In the genomic region with DNA sequence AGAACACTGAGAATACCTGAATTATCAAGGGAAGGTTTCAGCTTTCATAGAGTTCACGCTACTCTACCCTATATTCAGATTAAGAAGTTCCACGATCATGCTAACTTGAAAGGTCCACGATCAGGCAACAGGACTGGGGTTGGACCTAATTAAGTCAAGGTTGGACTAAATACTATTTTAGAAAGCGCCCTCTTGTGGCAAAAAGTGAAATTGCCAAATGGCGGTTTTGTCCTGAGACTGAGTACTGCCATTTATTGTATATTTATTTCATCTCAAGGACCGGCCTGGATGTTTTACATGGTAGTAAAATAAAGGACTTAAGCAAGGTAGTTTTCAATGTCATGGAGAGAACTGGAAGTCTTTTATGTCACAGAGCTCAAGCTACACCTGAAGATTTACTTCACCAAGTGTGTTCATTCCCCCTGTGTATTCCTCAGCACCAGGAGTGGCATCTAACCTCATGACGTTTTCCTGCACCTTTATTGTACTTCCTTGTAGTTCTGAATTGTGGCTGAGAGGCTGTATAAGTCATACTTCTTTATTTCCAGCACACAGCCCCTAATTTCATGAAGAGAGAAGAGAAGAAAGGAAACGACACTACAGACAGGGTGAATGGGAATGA, we compare ENCODE assay signal across 8 cellular contexts. TPM values are rescaled to one million over a fixed set of nuclear protein-coding genes. Genes with fewer than 3 reads are reported as not detected.
DNase-seq lines count a peak whose midpoint lies in the region; ATAC-seq and TF ChIP-seq lines count a peak whose summit lies in the region.

No MANE protein-coding gene starts in this region.

- peak; percentile 88 for TF ChIP-seq CTCF in CD4-positive, alpha-beta T cell (IDR thresholded peaks at IDR 0.05)
- peak; percentile 28 to 87 (median 42) for TF ChIP-seq CTCF in testis (IDR thresholded peaks at IDR 0.05)

- no peak for ATAC-seq in CD4-positive, alpha-beta T cell (ENCODE audit: poor library complexity)
- ATAC-seq in naive thymus-derived CD8-positive, alpha-beta T cell = no peak
- no peak for ATAC-seq in HG03521 (IDR thresholded peaks at IDR 0.05; ENCODE audit: unreplicated experiment)

- H3K36me3 ChIP-seq in testis (ENCODE audit: low read depth, missing control alignments) = no peaks in the 10 kb centered on the region

- peaks cover 28% of the 10 kb centered on the region for H3K27me3 Mint-ChIP-seq in CD4-positive, alpha-beta T cell
- H3K27me3 Mint-ChIP-seq in naive thymus-derived CD8-positive, alpha-beta T cell = peaks cover 12 to 32% (median 22%) of the 10 kb centered on the region in 5 donors

- WGBS in testis, 2 donors = 40 to 43% methylated on average over 8 of the region's 8 CpGs

- intact Hi-C loops in CD4-positive, alpha-beta T cell (cut with DNase I, micrococcal nuclease) = loop anchor here (1.0 to 10.0 kb wide), 3 partner anchors 112 to 1359 kb away; partner anchors contain the start of gene XDH (in 1 of the 2)
- intact Hi-C loops in testis (cut with DNase I; ENCODE audit: low total_unique reads) = no loop called here

- H3K4me3 Mint-ChIP-seq in CD4-positive, alpha-beta T cell = no peak overlapping the region
- H3K4me3 Mint-ChIP-seq in naive thymus-derived CD8-positive, alpha-beta T cell = no peak overlapping the region

- CTCF ChIA-PET in CD4-positive, alpha-beta T cell (lab: Charles Lee) = interaction anchor here (1.4 kb wide), 1 partner anchor 110 kb away, joined by 3 read pairs; no protein-coding TSS in a partner anchor

- H3K27me3 ChIP-seq in CD4-positive, alpha-beta T cell (ENCODE audit: control insufficient read depth, insufficient read depth, low read length) = peaks cover 9% of the 10 kb centered on the region
- H3K27me3 ChIP-seq in testis = no peaks in the 10 kb centered on the region

- no peak overlapping the region for H3K27ac Mint-ChIP-seq in CD4-positive, alpha-beta T cell
- H3K27ac Mint-ChIP-seq in naive thymus-derived CD8-positive, alpha-beta T cell = no peak overlapping the region

- no peak overlapping the region for H3K4me3 ChIP-seq in testis

- DNase-seq in CD4-positive, alpha-beta T cell = peak; percentile 3 to 40 (median 28)
- peak; percentile 12 for DNase-seq in GM19240 (ENCODE audit: insufficient read length, low spot score)
- DNase-seq in NCI-H2081 (lab: John Stamatoyannopoulos, UW) = peak; percentile 46 to 70
- peak; percentile 3 to 56 for DNase-seq in activated CD4-positive, alpha-beta T cell treated with anti-CD3 and anti-CD28 coated beads for 4 hours
- peak; percentile 64 for DNase-seq in ecto neural progenitor cell (ENCODE audit: low spot score)
- DNase-seq in naive thymus-derived CD8-positive, alpha-beta T cell = peak in 9 of 10 donors; percentile 15 to 63 (median 41)
- peak; percentile 79 for DNase-seq in testis

- POLR2A ChIA-PET in CD4-positive, alpha-beta T cell (lab: Charles Lee) = no interaction called here
- POLR2A ChIA-PET in naive thymus-derived CD8-positive, alpha-beta T cell (lab: Charles Lee) = no interaction called here

- no peaks in the 10 kb centered on the region for H3K36me3 Mint-ChIP-seq in CD4-positive, alpha-beta T cell (ENCODE audit: low read depth)
- no peaks in the 10 kb centered on the region for H3K36me3 Mint-ChIP-seq in naive thymus-derived CD8-positive, alpha-beta T cell

- H3K4me1 ChIP-seq in testis = no peaks in the 10 kb centered on the region

- no peaks in the 10 kb centered on the region for H3K4me1 Mint-ChIP-seq in CD4-positive, alpha-beta T cell (ENCODE audit: low read depth)
- no peaks in the 10 kb centered on the region for H3K4me1 Mint-ChIP-seq in naive thymus-derived CD8-positive, alpha-beta T cell

- H3K27ac ChIP-seq in CD4-positive, alpha-beta T cell (ENCODE audit: low read depth, low read length) = no peak overlapping the region
- no peak overlapping the region for H3K27ac ChIP-seq in testis

- H3K9me3 ChIP-seq in CD4-positive, alpha-beta T cell (ENCODE audit: control insufficient read depth, low read length) = no peaks in the 10 kb centered on the region
- no peaks in the 10 kb centered on the region for H3K9me3 ChIP-seq in testis

- H3K9me3 Mint-ChIP-seq in CD4-positive, alpha-beta T cell = no peaks in the 10 kb centered on the region
- H3K9me3 Mint-ChIP-seq in naive thymus-derived CD8-positive, alpha-beta T cell = no peaks in the 10 kb centered on the region

- TF ChIP-seq POLR2A in testis (IDR thresholded peaks at IDR 0.05) = no peak

RNA-seq across cellular contexts. Expression of gene SRD5A2, which starts 56.8 kb away (rescaled TPM):
- not detected for total RNA-seq in CD4-positive, alpha-beta T cell
- not detected for total RNA-seq in naive thymus-derived CD8-positive, alpha-beta T cell
- under 1 TPM in 1 of 3 donors, not detected in 2; 0.09 TPM for polyA plus RNA-seq in naive thymus-derived CD8-positive, alpha-beta T cell
- 1 to 10 TPM; 1.3 to 1.4 TPM for total RNA-seq in testis
- 1.8 TPM for polyA plus RNA-seq in testis (ENCODE audit: insufficient read depth, low read depth, low replicate concordance)

Comparison
In these comparisons a context has a peak if more than half of its experiments do, and no peak if none do; other contexts are left out.
1. DNase-seq: peak in every context shown above with its lines; median percentile 79 in testis; 64 in ecto neural progenitor cell; 58 in NCI-H2081; 41 in naive thymus-derived CD8-positive, alpha-beta T cell; 30 in activated CD4-positive, alpha-beta T cell treated with anti-CD3 and anti-CD28 coated beads for 4 hours; 28 in CD4-positive, alpha-beta T cell; 12 in GM19240.